ENCODE assay signal across 19 cellular contexts in genomic region chr5:937151-937924, GRCh38. TPM values are rescaled to one million over a fixed set of nuclear protein-coding genes. Genes with fewer than 3 reads are reported as not detected.
A peak's percentile ranks its signal among the peaks of the same experiment; 100 is the strongest.
DNase-seq lines count a peak whose midpoint lies in the region; ATAC-seq and TF ChIP-seq lines count a peak whose summit lies in the region.
"Had no signal": no experiment of that assay in that cellular context is flagged by ENCODE, and none has a peak within 500 bp of the region (broad histone marks: within the 10 kb centered on the region; RNA-seq: fewer than 3 reads in every experiment).

No MANE protein-coding gene starts in this region.

- H3K9me3 ChIP-seq in Peyer's patch (no peaks in the 10 kb centered on the region), tibial artery (no peaks in the 10 kb centered on the region), Caco-2 (0 out of 2 replicates have a peak, but pooled peaks cover 3% of the 10 kb centered on the region)
- H3K9me3 ChIP-seq: SJSA1 had no signal

- H3K4me3 ChIP-seq in Peyer's patch, result no peak overlapping the region
- no peak overlapping the region for H3K4me3 ChIP-seq in tibial artery
- no peak overlapping the region for H3K4me3 ChIP-seq in Caco-2 (ENCODE audit: low read depth, low read length)
- H3K4me3 ChIP-seq: SJSA1 had no signal

- H3K27me3 Mint-ChIP-seq in activated T-cell treated with anti-CD3 and anti-CD28 coated beads, Interleukin-2, amount 50 U/mL, for 4 hours (ENCODE audit: low read depth), result peaks cover 10% of the 10 kb centered on the region
- no peaks in the 10 kb centered on the region for H3K27me3 Mint-ChIP-seq in Caco-2 (ENCODE audit: insufficient read depth, unreplicated experiment)

- TF ChIP-seq POLR2A in Peyer's patch (IDR thresholded peaks at IDR 0.05), result no peak

- H3K4me3 Mint-ChIP-seq in activated T-cell treated with anti-CD3 and anti-CD28 coated beads, Interleukin-2, amount 50 U/mL, for 4 hours, result no peak overlapping the region
- H3K4me3 Mint-ChIP-seq in Caco-2 (ENCODE audit: unreplicated experiment), result no peak overlapping the region
- H3K4me3 Mint-ChIP-seq: CD14-positive monocyte had no signal

- DNase-seq in activated T-cell treated with anti-CD3 and anti-CD28 coated beads, Interleukin-2, amount 50 U/mL, for 1 hour, result peak; percentile 11
- DNase-seq in activated T-cell treated with anti-CD3 and anti-CD28 coated beads, Interleukin-2, amount 50 U/mL, for 4 hours, result no peak
- DNase-seq in Peyer's patch (peak in 2 of 3 donors; percentile 21 to 24), mesenteric fat pad (ENCODE audit: low spot score) (peak; percentile 67), tibial artery (peak; percentile 5 to 33), cerebellar nuclear complex (lab: John Stamatoyannopoulos, UW) (no peak), Caco-2 (no peak)
- DNase-seq: AML-193, EL, H9, Kasumi-1, NCI-H187, NCI-H446 treated with DMSO at 0.1 percent for 48 hours, NCI-H748 treated with DMSO at 0.1 percent for 48 hours, OCI-M1 had no signal

- H3K36me3 ChIP-seq in Peyer's patch (no peaks in the 10 kb centered on the region), tibial artery (no peaks in the 10 kb centered on the region), Caco-2 (ENCODE audit: control insufficient read depth, insufficient read depth, low read length) (no peaks in the 10 kb centered on the region)
- H3K36me3 ChIP-seq: SJSA1 had no signal

- H3K27ac Mint-ChIP-seq in Caco-2 (ENCODE audit: unreplicated experiment), result no peak overlapping the region

- H3K4me1 Mint-ChIP-seq in activated T-cell treated with anti-CD3 and anti-CD28 coated beads, Interleukin-2, amount 50 U/mL, for 4 hours (ENCODE audit: low read depth), result no peaks in the 10 kb centered on the region
- H3K4me1 Mint-ChIP-seq in Caco-2 (ENCODE audit: low read depth, unreplicated experiment), result no peaks in the 10 kb centered on the region
- H3K4me1 Mint-ChIP-seq: CD14-positive monocyte, H9 had no signal

- POLR2A ChIA-PET in Caco-2 (lab: Charles Lee), result no interaction called here

- H3K27ac ChIP-seq in Peyer's patch (no peak overlapping the region), tibial artery (no peak overlapping the region)
- H3K27ac ChIP-seq: RWPE1, SJSA1 had no signal

- H3K36me3 Mint-ChIP-seq in activated T-cell treated with anti-CD3 and anti-CD28 coated beads, Interleukin-2, amount 50 U/mL, for 4 hours (ENCODE audit: insufficient read depth), result no peaks in the 10 kb centered on the region
- H3K36me3 Mint-ChIP-seq in Caco-2 (ENCODE audit: insufficient read depth, unreplicated experiment), result no peaks in the 10 kb centered on the region
- H3K36me3 Mint-ChIP-seq: CD14-positive monocyte had no signal

- H3K27me3 ChIP-seq in Peyer's patch (no peaks in the 10 kb centered on the region), tibial artery (peaks cover 0 to 27% of the 10 kb centered on the region in 2 donors), Caco-2 (replicated peaks; ENCODE audit: control insufficient read depth, insufficient read depth, low read length) (no peaks in the 10 kb centered on the region; the same call in 1 of the 2 replicates)

- intact Hi-C loops in tibial artery (cut with DNase I; ENCODE audit: low total_unique reads) (no loop called here), Caco-2 (cut with micrococcal nuclease; ENCODE audit: unreplicated experiment) (no loop called here)

- CTCF ChIA-PET in Caco-2 (lab: Charles Lee), result interaction anchor here (0.9 kb wide), 1 partner anchor 44 kb away, joined by 3 read pairs; no protein-coding TSS in a partner anchor

- no peak for ATAC-seq in activated T-cell treated with anti-CD3 and anti-CD28 coated beads, Interleukin-2, amount 50 U/mL, for 4 hours
- no peak for ATAC-seq in HG03354 (IDR thresholded peaks at IDR 0.05; ENCODE audit: poor library complexity, severe bottlenecking, unreplicated experiment)

- BruUV-seq in Caco-2 (replicated peaks; lab: Mats Ljungman, UMichigan), result no TSS peak

- TF ChIP-seq CTCF in Peyer's patch (IDR thresholded peaks at IDR 0.05), result no peak
- no peak for TF ChIP-seq CTCF in tibial artery (IDR thresholded peaks at IDR 0.05)
- TF ChIP-seq CTCF in Caco-2 (IDR thresholded peaks at IDR 0.05; ENCODE audit: insufficient read depth in 1 of 2, low read depth in 1 of 2, low read length in 1 of 2, severe bottlenecking in 1 of 2, unreplicated experiment in 1 of 2), result no peak

- H3K9me3 Mint-ChIP-seq in activated T-cell treated with anti-CD3 and anti-CD28 coated beads, Interleukin-2, amount 50 U/mL, for 4 hours, result no peaks in the 10 kb centered on the region
- no peaks in the 10 kb centered on the region for H3K9me3 Mint-ChIP-seq in Caco-2 (ENCODE audit: unreplicated experiment)

- no peaks in the 10 kb centered on the region for H3K4me1 ChIP-seq in Peyer's patch
- no peaks in the 10 kb centered on the region for H3K4me1 ChIP-seq in tibial artery
- H3K4me1 ChIP-seq in Caco-2, result no peaks in the 10 kb centered on the region
- H3K4me1 ChIP-seq: SJSA1 had no signal

RNA-seq across cellular contexts. Expression of gene TRIP13, which starts 44.7 kb away (rescaled TPM):
- 10 to 100 TPM; 11.2 to 21.5 (median 18.5) TPM for total RNA-seq in activated T-cell treated with anti-CD3 and anti-CD28 coated beads, Interleukin-2, amount 50 U/mL, for 4 hours
- total RNA-seq in Peyer's patch (1 to 10 TPM; 1.2 to 8.3 (median 3.5) TPM), mesenteric fat pad (1.2 TPM), Caco-2 (2022) (40.2 and 42.5 TPM in 2 replicates)

RNA-seq across cellular contexts. Expression of gene BRD9, which starts 44.7 kb away (rescaled TPM):
- total RNA-seq in activated T-cell treated with anti-CD3 and anti-CD28 coated beads, Interleukin-2, amount 50 U/mL, for 4 hours, result 10 to 100 TPM; 60.9 to 67.7 (median 64.6) TPM
- total RNA-seq in Peyer's patch (10 to 100 TPM; 36.4 to 90.8 (median 65.4) TPM), mesenteric fat pad (38.2 TPM), Caco-2 (2022) (76.2 and 77.5 TPM in 2 replicates)

Comparison
In these comparisons a context has a peak if more than half of its experiments do, and no peak if none do; other contexts are left out.
1. DNase-seq: peak in activated T-cell treated with anti-CD3 and anti-CD28 coated beads, Interleukin-2, amount 50 U/mL, for 1 hour (single experiment), Peyer's patch (2 of 3), mesenteric fat pad (single experiment) and tibial artery (2 of 2); none in activated T-cell treated with anti-CD3 and anti-CD28 coated beads, Interleukin-2, amount 50 U/mL, for 4 hours (single experiment), cerebellar nuclear complex (0 of 2) and Caco-2 (0 of 2).